Comparison of ENCODE assay signal across 8 cellular contexts in genomic region chr5:150846651-150847333, GRCh38. TPM values are rescaled to one million over a fixed set of nuclear protein-coding genes. Genes with fewer than 3 reads are reported as not detected.
A peak's percentile ranks its signal among the peaks of the same experiment; 100 is the strongest.
DNase-seq lines count a peak whose midpoint lies in the region; ATAC-seq and TF ChIP-seq lines count a peak whose summit lies in the region.

No MANE protein-coding gene starts in this region.

- H3K36me3 Mint-ChIP-seq in Calu3 (ENCODE audit: insufficient read depth, unreplicated experiment): no peaks in the 10 kb centered on the region
- H3K36me3 Mint-ChIP-seq in activated CD4-positive, alpha-beta T cell treated with anti-CD3 and anti-CD28 coated beads for 36 hours (ENCODE audit: low read depth): no peaks in the 10 kb centered on the region

- peaks cover 66% of the 10 kb centered on the region for H3K27me3 Mint-ChIP-seq in Calu3 (ENCODE audit: unreplicated experiment)
- no peaks in the 10 kb centered on the region for H3K27me3 Mint-ChIP-seq in activated CD4-positive, alpha-beta T cell treated with anti-CD3 and anti-CD28 coated beads for 36 hours

- no peaks in the 10 kb centered on the region for H3K4me1 Mint-ChIP-seq in Calu3 (ENCODE audit: low read depth, unreplicated experiment)
- H3K4me1 Mint-ChIP-seq in activated CD4-positive, alpha-beta T cell treated with anti-CD3 and anti-CD28 coated beads for 36 hours: peaks cover 22% of the 10 kb centered on the region

- H3K9me3 Mint-ChIP-seq in Calu3 (ENCODE audit: low read depth, unreplicated experiment): peaks cover 4% of the 10 kb centered on the region
- H3K9me3 Mint-ChIP-seq in activated CD4-positive, alpha-beta T cell treated with anti-CD3 and anti-CD28 coated beads for 36 hours (ENCODE audit: low read depth): no peaks in the 10 kb centered on the region

- no peak overlapping the region for H3K4me3 Mint-ChIP-seq in Calu3 (ENCODE audit: low read depth, unreplicated experiment)
- peak overlapping the region; percentile 67 for H3K4me3 Mint-ChIP-seq in activated CD4-positive, alpha-beta T cell treated with anti-CD3 and anti-CD28 coated beads for 36 hours

- H3K27ac Mint-ChIP-seq in Calu3 (ENCODE audit: unreplicated experiment): no peak overlapping the region
- peak overlapping the region; percentile 93 for H3K27ac Mint-ChIP-seq in activated CD4-positive, alpha-beta T cell treated with anti-CD3 and anti-CD28 coated beads for 36 hours

- BruUV-seq in Calu3 (replicated peaks; lab: Mats Ljungman, UMichigan): no TSS peak

- CTCF ChIA-PET in Calu3 (lab: Charles Lee): interaction anchor here (0.6 to 3.3 kb wide), 3 partner anchors 46 to 146 kb away, joined by 3 to 28 read pairs (median 4); partner anchors contain the start of gene RBM22
- CTCF ChIA-PET in activated CD4-positive, alpha-beta T cell treated with anti-CD3 and anti-CD28 coated beads for 36 hours (lab: Charles Lee): interaction anchor here (0.6 to 3.5 kb wide), 54 partner anchors 8 to 516 kb away, joined by 3 to 45 read pairs (median 4); partner anchors contain the start of genes DCTN4, RBM22, RPS14 and SMIM3

- peak; percentile 50 for TF ChIP-seq CTCF in Calu3 (IDR thresholded peaks at IDR 0.05; ENCODE audit: unreplicated experiment)

- peak; percentile 53 for DNase-seq in Calu3
- DNase-seq in NCI-H510A treated with DMSO at 0.1 percent for 48 hours (lab: John Stamatoyannopoulos, UW): peak; percentile 82
- DNase-seq in activated CD4-positive, alpha-beta T cell treated with anti-CD3 and anti-CD28 coated beads for 36 hours: peak; percentile 82
- DNase-seq in dermis blood vessel endothelial cell: peak; percentile 92
- DNase-seq in lung microvascular endothelial cell (ENCODE audit: low read depth in 2 of 2): peak; percentile 92
- DNase-seq in stimulated activated CD8-positive, alpha-beta memory T cell treated with anti-CD3 and anti-CD28 coated beads, Interleukin-4, amount 100 ng/mL, for 24 hours (ENCODE audit: low read depth): peak; percentile 22

- POLR2A ChIA-PET in activated CD4-positive, alpha-beta T cell treated with anti-CD3 and anti-CD28 coated beads for 36 hours (lab: Charles Lee): interaction anchor here (0.6 to 2.7 kb wide), 8 partner anchors 41 to 156 kb away, joined by 6 to 20 read pairs (median 8); partner anchors contain the start of genes DCTN4, RBM22 and SMIM3

- intact Hi-C loops in Calu3 (cut with micrococcal nuclease; ENCODE audit: unreplicated experiment): loop anchor here (1.0 to 5.0 kb wide), 4 partner anchors 45 to 285 kb away; partner anchors contain the start of gene RBM22
- intact Hi-C loops in activated CD4-positive, alpha-beta T cell treated with anti-CD3 and anti-CD28 coated beads for 36 hours (cut with DNase I, micrococcal nuclease): loop anchor here (1.0 to 5.0 kb wide), 13 partner anchors 45 to 387 kb away; partner anchors contain the start of genes DCTN4 (in 1 of the 2) and RBM22 (in 1 of the 2)

- ATAC-seq in GM19463 (IDR thresholded peaks at IDR 0.05; ENCODE audit: unreplicated experiment) (peak; percentile 96), HG03469 (IDR thresholded peaks at IDR 0.05; ENCODE audit: unreplicated experiment) (peak; percentile 80)
- ATAC-seq in activated CD4-positive, alpha-beta T cell treated with anti-CD3 and anti-CD28 coated beads for 36 hours: peak; percentile 94

RNA-seq across cellular contexts. Expression of gene IRGM, which starts 0.5 kb away (rescaled TPM):
- total RNA-seq in Calu3 (2022) (not detected in 2 replicates), dermis blood vessel endothelial cell (not detected in 2 replicates), lung microvascular endothelial cell (not detected in 2 replicates)
- 1 to 10 TPM; 2.3 to 2.4 TPM for total RNA-seq in activated CD4-positive, alpha-beta T cell treated with anti-CD3 and anti-CD28 coated beads for 36 hours

RNA-seq across cellular contexts. Expression of gene ZNF300, which starts 58.0 kb away (rescaled TPM):
- total RNA-seq in Calu3 (2022) (9.1 and 11.3 TPM in 2 replicates), dermis blood vessel endothelial cell (6.5 and 6.8 TPM in 2 replicates), lung microvascular endothelial cell (4.6 and 4.8 TPM in 2 replicates)
- total RNA-seq in activated CD4-positive, alpha-beta T cell treated with anti-CD3 and anti-CD28 coated beads for 36 hours: 1 to 10 TPM; 2.4 TPM

Comparison
In these comparisons a context has a peak if more than half of its experiments do, and no peak if none do; other contexts are left out.
1. Peak in every context shown above with its lines: DNase-seq and ATAC-seq.
2. DNase-seq: peak in every context shown above with its lines; median percentile 92 in dermis blood vessel endothelial cell; 92 in lung microvascular endothelial cell; 82 in NCI-H510A treated with DMSO at 0.1 percent for 48 hours; 82 in activated CD4-positive, alpha-beta T cell treated with anti-CD3 and anti-CD28 coated beads for 36 hours; 53 in Calu3; 22 in stimulated activated CD8-positive, alpha-beta memory T cell treated with anti-CD3 and anti-CD28 coated beads, Interleukin-4, amount 100 ng/mL, for 24 hours.